Comparison of ENCODE assay signal across 8 cellular contexts in genomic region chr11:66479741-66480115, GRCh38. TPM values are rescaled to one million over a fixed set of nuclear protein-coding genes. Genes with fewer than 3 reads are reported as not detected.
DNase-seq lines count a peak whose midpoint lies in the region; ATAC-seq and TF ChIP-seq lines count a peak whose summit lies in the region.

No MANE protein-coding gene starts in this region.

- WGBS in H9 (ENCODE audit: extremely low coverage, insufficient read length, low lambda C conversion rate) = no CpG with 5 or more reads among the region's 19 CpGs

- no peak overlapping the region for H3K23ac ChIP-seq in H9 (ENCODE audit: insufficient read length, low read depth, low read length)

- H3K18ac ChIP-seq in H9 (ENCODE audit: insufficient read length, low read depth, low read length) = peak overlapping the region; percentile 55

- H2BK20ac ChIP-seq in H9 (ENCODE audit: low read depth, low read length, poor library complexity, severe bottlenecking) = no peak overlapping the region

- no peak overlapping the region for H4K8ac ChIP-seq in H9 (replicated peaks; ENCODE audit: insufficient read length, low read depth, low read length)

- H3K14ac ChIP-seq in H9 (ENCODE audit: insufficient read depth, low read length) = peak overlapping the region; percentile 84

- no peaks in the 10 kb centered on the region for H3K9me3 ChIP-seq in CD4-positive, alpha-beta memory T cell (ENCODE audit: control insufficient read depth in 1 of 2, low read length in 2 of 2)
- H3K9me3 ChIP-seq in H9 (ENCODE audit: control insufficient read depth, low read depth, low read length) (no peaks in the 10 kb centered on the region), OCI-LY3 (ENCODE audit: insufficient read depth, low read length) (no peaks in the 10 kb centered on the region)

- peaks cover 13 to 48% (median 21%) of the 10 kb centered on the region in 4 donors for H3K4me1 Mint-ChIP-seq in CD4-positive, alpha-beta memory T cell
- H3K4me1 Mint-ChIP-seq in H9 (peaks cover 25 to 29% of the 10 kb centered on the region in 2 experiments), neural crest cell (peaks cover 29% of the 10 kb centered on the region)

- H2AFZ ChIP-seq in H9 (ENCODE audit: low read length) (no peak overlapping the region), OCI-LY3 (ENCODE audit: low read depth, low read length) (peak overlapping the region; percentile 28; the same call in 1 of the 2 replicates)

- H3K27me3 ChIP-seq in CD4-positive, alpha-beta memory T cell (ENCODE audit: insufficient read depth, low read length) = no peaks in the 10 kb centered on the region
- H3K27me3 ChIP-seq in H9 (ENCODE audit: insufficient read depth, low read length) (no peaks in the 10 kb centered on the region), OCI-LY3 (ENCODE audit: low read depth, low read length) (no peaks in the 10 kb centered on the region)

- H3K4me2 ChIP-seq in H9 (ENCODE audit: insufficient read depth, insufficient read length, low read length) (peak overlapping the region; percentile 52), OCI-LY3 (ENCODE audit: low read length) (peak overlapping the region; percentile 93)

- peak in 1 of 5 donors; percentile 11 for DNase-seq in CD4-positive, alpha-beta memory T cell
- DNase-seq in H9 (no peak), epithelial cell of prostate (ENCODE audit: low read depth, low spot score) (no peak), neural crest cell (ENCODE audit: low read depth, low spot score) (no peak), globus pallidus (ENCODE audit: low spot score) (no peak)

- intact Hi-C loops in CD4-positive, alpha-beta memory T cell (cut with micrococcal nuclease) = loop anchor here (1.0 to 2.0 kb wide), 6 partner anchors 13 to 199 kb away; partner anchors contain the start of genes BBS1 and PELI3

- H3K56ac ChIP-seq in H9 (ENCODE audit: insufficient read length, low read depth, low read length) = no peak overlapping the region

- H3K27ac Mint-ChIP-seq in CD4-positive, alpha-beta memory T cell = peak overlapping the region; percentile 78 to 94 (median 91)
- peak overlapping the region; percentile 73 to 98 (median 74); a peak in 4 of 7 replicates for H3K27ac Mint-ChIP-seq in H9
- peak overlapping the region; percentile 89 for H3K27ac Mint-ChIP-seq in neural crest cell (ENCODE audit: unreplicated experiment)

- H2AK5ac ChIP-seq in H9 (ENCODE audit: insufficient read length, low read length) = no peak overlapping the region

- no peaks in the 10 kb centered on the region for H3K9me3 Mint-ChIP-seq in CD4-positive, alpha-beta memory T cell
- H3K9me3 Mint-ChIP-seq in H9 (no peaks in the 10 kb centered on the region), neural crest cell (no peaks in the 10 kb centered on the region)

- H2BK5ac ChIP-seq in H9 (ENCODE audit: insufficient read length, low read length) = no peak overlapping the region

- no peak overlapping the region for H2BK15ac ChIP-seq in H9 (ENCODE audit: low read depth, low read length)

- H3K79me2 ChIP-seq in H9 (ENCODE audit: insufficient read depth, low read length) (no peaks in the 10 kb centered on the region), OCI-LY3 (ENCODE audit: low read length) (peaks cover 23% of the 10 kb centered on the region)

- H2BK120ac ChIP-seq in H9 (ENCODE audit: low read depth, low read length, poor library complexity, severe bottlenecking) = peak overlapping the region; percentile 89

- H4K5ac ChIP-seq in H9 (ENCODE audit: insufficient read length, low read depth, low read length) = no peak overlapping the region

- no peak overlapping the region for H2BK12ac ChIP-seq in H9 (ENCODE audit: insufficient read length, low read depth, low read length)

- H4K20me1 ChIP-seq in H9 (ENCODE audit: control insufficient read depth, insufficient read depth, insufficient read length) (no peaks in the 10 kb centered on the region), OCI-LY3 (ENCODE audit: insufficient read depth, low read length) (no peaks in the 10 kb centered on the region)

- POLR2A ChIA-PET in CD4-positive, alpha-beta memory T cell (lab: Charles Lee; ENCODE audit: partially characterized antibody) = interaction anchor here (0.5 to 2.5 kb wide), 22 partner anchors 9 to 1548 kb away, joined by 3 to 72 read pairs (median 5); partner anchors contain the start of genes ACTN3, BBS1, CCDC87 and CCS

- H3K79me1 ChIP-seq in H9 (ENCODE audit: insufficient read depth, low read depth, low read length, poor library complexity, severe bottlenecking) = no peaks in the 10 kb centered on the region

- TF ChIP-seq CTCF in H9 (conservative IDR thresholded peaks at IDR 0.05) (no peak), OCI-LY3 (IDR thresholded peaks at IDR 0.05; ENCODE audit: low read depth, low read length) (no peak), neural crest cell (conservative IDR thresholded peaks at IDR 0.05) (no peak)

- no peaks in the 10 kb centered on the region for H3K36me3 ChIP-seq in CD4-positive, alpha-beta memory T cell (ENCODE audit: insufficient read depth, low read length)
- peaks cover 7% of the 10 kb centered on the region for H3K36me3 ChIP-seq in OCI-LY3 (replicated peaks; ENCODE audit: low read depth, low read length)

- no peak for ATAC-seq in HG03457 (IDR thresholded peaks at IDR 0.05; ENCODE audit: unreplicated experiment)
- ATAC-seq in HG03378 (IDR thresholded peaks at IDR 0.05; ENCODE audit: unreplicated experiment) = no peak

- H3K4me1 ChIP-seq in CD4-positive, alpha-beta memory T cell (ENCODE audit: insufficient read depth, low read length) = peaks cover 20% of the 10 kb centered on the region
- H3K4me1 ChIP-seq in H9 (ENCODE audit: insufficient read depth, low read length) = no peaks in the 10 kb centered on the region
- H3K4me1 ChIP-seq in OCI-LY3 (ENCODE audit: low read length) = peaks cover 8% of the 10 kb centered on the region

- H3K9ac ChIP-seq in H9 (ENCODE audit: extremely low read depth, insufficient read length, low read length) (peak overlapping the region; percentile 85), OCI-LY3 (ENCODE audit: low read length) (peak overlapping the region; percentile 86)

- CTCF ChIA-PET in CD4-positive, alpha-beta memory T cell (lab: Charles Lee; ENCODE audit: partially characterized antibody) = interaction anchor here (0.7 to 2.3 kb wide), 15 partner anchors 8 to 376 kb away, joined by 3 to 18 read pairs (median 4); partner anchors contain the start of genes MRPL11 and RBM4B

- peaks cover 13% of the 10 kb centered on the region for H3K23me2 ChIP-seq in H9 (ENCODE audit: insufficient read length, low read depth, low read length, poor library complexity, severe bottlenecking)

- no peak overlapping the region for H4K91ac ChIP-seq in H9 (ENCODE audit: insufficient read length, low read depth, low read length)

- peak overlapping the region; percentile 88 to 90 for H3K4me3 ChIP-seq in CD4-positive, alpha-beta memory T cell (ENCODE audit: low read length in 2 of 2)
- H3K4me3 ChIP-seq in OCI-LY3 (ENCODE audit: low read length) = peak overlapping the region; percentile 89

- no peak overlapping the region for H3K4ac ChIP-seq in H9 (ENCODE audit: low read depth, low read length)

- H3K27ac ChIP-seq in CD4-positive, alpha-beta memory T cell (ENCODE audit: low read depth, low read length) = peak overlapping the region; percentile 81
- H3K27ac ChIP-seq in H9 (ENCODE audit: insufficient read length, low read depth, low read length) (peak overlapping the region; percentile 6), OCI-LY3 (ENCODE audit: low read length) (peak overlapping the region; percentile 55), epithelial cell of prostate (peak overlapping the region; percentile 91)

- peak overlapping the region; percentile 87 to 96 (median 90) for H3K4me3 Mint-ChIP-seq in CD4-positive, alpha-beta memory T cell
- H3K4me3 Mint-ChIP-seq in H9 (peak overlapping the region; percentile 91 to 93), neural crest cell (peak overlapping the region; percentile 96)

- H3K27me3 Mint-ChIP-seq in CD4-positive, alpha-beta memory T cell = no peaks in the 10 kb centered on the region
- H3K27me3 Mint-ChIP-seq in H9 (ENCODE audit: low read depth) (no peaks in the 10 kb centered on the region), neural crest cell (ENCODE audit: low read depth) (no peaks in the 10 kb centered on the region)

- H3K36me3 Mint-ChIP-seq in CD4-positive, alpha-beta memory T cell = peaks cover 0 to 17% of the 10 kb centered on the region in 2 donors
- H3K36me3 Mint-ChIP-seq in H9 (ENCODE audit: insufficient read depth in 1 of 3, low read depth in 3 of 3) (peaks cover 0 to 18% (median 14%) of the 10 kb centered on the region in 3 experiments; a peak in 5 of 7 replicates), neural crest cell (ENCODE audit: low read depth) (no peaks in the 10 kb centered on the region)

- no peak overlapping the region for H3T11ph ChIP-seq in H9 (ENCODE audit: low read length)

RNA-seq across cellular contexts. Expression of gene DPP3, which starts 0.5 kb away (rescaled TPM):
- 10 to 100 TPM; 21.0 to 24.0 TPM for total RNA-seq in CD4-positive, alpha-beta memory T cell
- 10 to 100 TPM; 27.8 to 31.0 TPM for polyA plus RNA-seq in CD4-positive, alpha-beta memory T cell
- 83.1 and 85.3 TPM in 2 replicates for total RNA-seq in H9 (2021)
- 66.8 and 68.9 TPM in 2 replicates for total RNA-seq in neural crest cell

RNA-seq across cellular contexts. Expression of gene PELI3, which starts 13.0 kb away (rescaled TPM):
- 10 to 100 TPM; 25.3 to 25.9 TPM for total RNA-seq in CD4-positive, alpha-beta memory T cell
- polyA plus RNA-seq in CD4-positive, alpha-beta memory T cell = 1 to 10 TPM; 4.0 to 6.8 TPM
- total RNA-seq in H9 (2021) (9.3 and 10.3 TPM in 2 replicates), neural crest cell (13.3 and 13.6 TPM in 2 replicates)

RNA-seq across cellular contexts. Expression of gene BBS1, which starts 30.7 kb away (rescaled TPM):
- 10 to 100 TPM; 37.3 to 41.3 TPM for total RNA-seq in CD4-positive, alpha-beta memory T cell
- 10 to 100 TPM in 1 of 2 donors, 1 to 10 TPM in 1; 8.9 to 15.5 TPM for polyA plus RNA-seq in CD4-positive, alpha-beta memory T cell
- total RNA-seq in H9 (2021) = 27.2 and 29.5 TPM in 2 replicates
- 54.7 and 56.1 TPM in 2 replicates for total RNA-seq in neural crest cell

RNA-seq across cellular contexts. Expression of gene MRPL11, which starts 41.1 kb away (rescaled TPM):
- 10 to 100 TPM; 22.0 to 27.9 TPM for total RNA-seq in CD4-positive, alpha-beta memory T cell
- 10 to 100 TPM; 76.9 to 78.1 TPM for polyA plus RNA-seq in CD4-positive, alpha-beta memory T cell
- total RNA-seq in H9 (2021) = 105 and 106 TPM in 2 replicates
- total RNA-seq in neural crest cell = 91.4 and 92.7 TPM in 2 replicates

RNA-seq across cellular contexts. Expression of gene NPAS4, which starts 58.9 kb away (rescaled TPM):
- total RNA-seq in CD4-positive, alpha-beta memory T cell = not detected
- not detected for polyA plus RNA-seq in CD4-positive, alpha-beta memory T cell
- total RNA-seq in H9 (2021) = 1.6 and 1.8 TPM in 2 replicates
- total RNA-seq in neural crest cell = 0.14 and 0.63 TPM in 2 replicates

Comparison
In these comparisons a context has a peak if more than half of its experiments do, and no peak if none do; other contexts are left out.
1. H3K27ac ChIP-seq: peak in every context shown above with its lines; median percentile 91 in epithelial cell of prostate; 81 in CD4-positive, alpha-beta memory T cell; 55 in OCI-LY3; 6 in H9.